16 cellular contexts compared by ENCODE assay signal in the genomic region with DNA sequence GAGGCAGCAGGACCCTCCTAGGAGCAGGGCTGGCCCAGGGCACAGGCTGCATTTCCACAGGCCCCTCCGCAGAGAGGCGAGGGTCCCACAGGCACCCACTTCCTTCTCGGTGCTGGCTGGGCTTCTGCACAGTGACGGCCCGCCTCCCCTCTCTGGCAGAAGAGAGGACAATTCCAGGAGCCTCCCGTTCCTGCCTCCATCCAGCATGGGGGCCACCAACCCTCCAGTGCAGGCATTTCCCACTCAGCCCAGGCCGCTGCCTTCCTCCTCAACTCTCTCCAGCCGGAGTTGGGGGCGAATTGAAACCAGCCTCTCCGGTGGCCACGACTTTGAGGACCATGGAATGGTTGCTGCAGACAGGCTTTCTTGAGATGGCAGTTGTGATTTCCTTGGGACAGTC.
"Had no signal": no experiment of that assay in that cellular context is flagged by ENCODE, and none has a peak within 500 bp of the region (broad histone marks: within the 10 kb centered on the region; RNA-seq: fewer than 3 reads in every experiment).

No MANE protein-coding gene starts in this region.

- H3K4me1 ChIP-seq: right atrium auricular region, transverse colon had no signal

- FAIRE-seq: endothelial cell of umbilical vein had no signal

- DNase-seq: foreskin melanocyte; mammary epithelial cell; mucosa of descending colon; naive thymus-derived CD8-positive, alpha-beta T cell; ovary; stimulated activated CD4-positive, alpha-beta T cell treated with anti-CD3 and anti-CD28 coated beads, Interleukin-4, amount 100 ng/mL, for 24 hours; transverse colon had no signal

- H3K4me2 ChIP-seq: hepatocyte, smooth muscle cell had no signal

- H3K27ac Mint-ChIP-seq: dendritic cell treated with granulocyte-macrophage colony-stimulating factor and Interleukin-4, amounts not matched to agents 40 ng/mL and 50 ng/mL, for 4 days; endodermal cell; naive thymus-derived CD8-positive, alpha-beta T cell; stimulated activated memory B cell treated with anti-CD40 and anti-IgM and Interleukin-4, amounts not matched to agents 10 μg/mL and 1 μg/mL and 100 μg/mL, for 72 hours; stimulated activated naive CD8-positive, alpha-beta T cell treated with anti-CD3 and anti-CD28 coated beads, Interleukin-15, Interleukin-2, amounts not matched to agents 100 ng/mL and 50 ng/mL, for 24 hours had no signal

- H3K27ac ChIP-seq: hepatocyte, ovary, right atrium auricular region, thoracic aorta, transverse colon had no signal

- H3K4me3 ChIP-seq: hepatocyte, mucosa of descending colon, ovary, right atrium auricular region, smooth muscle cell, thoracic aorta, transverse colon had no signal

- H3K27me3 ChIP-seq: hepatocyte, ovary, right atrium auricular region, transverse colon had no signal

- H3K4me1 Mint-ChIP-seq: endodermal cell; stimulated activated memory B cell treated with anti-CD40 and anti-IgM and Interleukin-4, amounts not matched to agents 10 μg/mL and 1 μg/mL and 100 μg/mL, for 72 hours had no signal

- H3K36me3 ChIP-seq: ovary, right atrium auricular region, thoracic aorta, transverse colon had no signal

- H2AFZ ChIP-seq: hepatocyte had no signal

- H3K4me3 Mint-ChIP-seq: dendritic cell treated with granulocyte-macrophage colony-stimulating factor and Interleukin-4, amounts not matched to agents 40 ng/mL and 50 ng/mL, for 4 days; endodermal cell; naive thymus-derived CD8-positive, alpha-beta T cell; stimulated activated memory B cell treated with anti-CD40 and anti-IgM and Interleukin-4, amounts not matched to agents 10 μg/mL and 1 μg/mL and 100 μg/mL, for 72 hours; stimulated activated naive CD8-positive, alpha-beta T cell treated with anti-CD3 and anti-CD28 coated beads, Interleukin-15, Interleukin-2, amounts not matched to agents 100 ng/mL and 50 ng/mL, for 24 hours had no signal

- H3K36me3 Mint-ChIP-seq: stimulated activated memory B cell treated with anti-CD40 and anti-IgM and Interleukin-4, amounts not matched to agents 10 μg/mL and 1 μg/mL and 100 μg/mL, for 72 hours had no signal

- H3K27me3 Mint-ChIP-seq: dendritic cell treated with granulocyte-macrophage colony-stimulating factor and Interleukin-4, amounts not matched to agents 40 ng/mL and 50 ng/mL, for 4 days; stimulated activated naive CD8-positive, alpha-beta T cell treated with anti-CD3 and anti-CD28 coated beads, Interleukin-15, Interleukin-2, amounts not matched to agents 100 ng/mL and 50 ng/mL, for 24 hours had no signal

- H3K79me2 ChIP-seq: hepatocyte had no signal
